Comparison of ENCODE assay signal across 1 cellular context in the genomic region with DNA sequence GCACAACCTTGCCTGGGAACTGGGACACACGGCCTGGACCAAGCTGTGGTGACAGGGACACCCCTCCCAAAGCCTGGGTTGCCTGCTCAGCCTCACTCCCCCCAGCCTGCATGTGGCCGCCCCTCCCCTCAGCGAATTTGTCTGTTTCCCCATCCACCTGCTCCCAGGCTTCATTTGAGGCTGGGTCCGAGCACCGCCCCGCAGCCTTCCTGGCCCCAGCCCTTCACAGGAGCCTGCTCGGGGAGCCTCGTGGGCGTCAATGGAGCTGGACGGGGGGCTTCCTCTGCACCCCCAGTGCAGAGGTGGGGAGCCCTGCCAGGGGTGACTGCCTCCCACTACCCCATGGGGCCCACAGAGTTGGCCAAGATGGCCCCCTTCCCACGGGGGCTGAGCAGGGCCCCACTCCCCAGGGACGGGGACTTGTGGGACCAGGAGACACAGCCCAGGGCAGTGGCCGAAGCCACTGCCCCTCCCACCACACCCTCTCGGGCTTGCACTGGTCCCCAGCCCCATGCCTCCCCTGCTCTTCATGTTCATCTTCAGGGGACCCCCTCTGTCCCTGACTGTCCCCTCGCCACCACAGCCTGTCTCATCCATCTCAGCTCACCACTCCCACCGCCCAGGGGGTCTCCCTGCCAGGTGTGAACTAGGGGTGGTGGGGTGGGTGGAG.
TF ChIP-seq lines count a peak whose summit lies in the region.

No MANE protein-coding gene starts in this region.

TF ChIP-seq in HepG2, 621 proteins besides CTCF, POLR2A, EP300 and RAD21 (continued from another document):
- TF ChIP-seq, protein P1, sequence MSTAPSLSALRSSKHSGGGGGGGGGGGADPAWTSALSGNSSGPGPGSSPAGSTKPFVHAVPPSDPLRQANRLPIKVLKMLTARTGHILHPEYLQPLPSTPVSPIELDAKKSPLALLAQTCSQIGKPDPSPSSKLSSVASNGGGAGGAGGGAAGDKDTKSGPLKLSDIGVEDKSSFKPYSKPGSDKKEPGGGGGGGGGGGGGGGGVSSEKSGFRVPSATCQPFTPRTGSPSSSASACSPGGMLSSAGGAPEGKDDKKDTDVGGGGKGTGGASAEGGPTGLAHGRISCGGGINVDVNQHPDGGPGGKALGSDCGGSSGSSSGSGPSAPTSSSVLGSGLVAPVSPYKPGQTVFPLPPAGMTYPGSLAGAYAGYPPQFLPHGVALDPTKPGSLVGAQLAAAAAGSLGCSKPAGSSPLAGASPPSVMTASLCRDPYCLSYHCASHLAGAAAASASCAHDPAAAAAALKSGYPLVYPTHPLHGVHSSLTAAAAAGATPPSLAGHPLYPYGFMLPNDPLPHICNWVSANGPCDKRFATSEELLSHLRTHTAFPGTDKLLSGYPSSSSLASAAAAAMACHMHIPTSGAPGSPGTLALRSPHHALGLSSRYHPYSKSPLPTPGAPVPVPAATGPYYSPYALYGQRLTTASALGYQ (CRISPR knock-in tag; IDR thresholded peaks at IDR 0.05), result no peak
- TF ChIP-seq ELF4 (CRISPR knock-in tag; IDR thresholded peaks at IDR 0.05; ENCODE audit: borderline replicate concordance) (no peak), KDM1A (CRISPR knock-in tag; IDR thresholded peaks at IDR 0.05) (no peak), GATAD2A (CRISPR knock-in tag; IDR thresholded peaks at IDR 0.05) (no peak), ARNT (IDR thresholded peaks at IDR 0.05) (no peak), DR1 (CRISPR knock-in tag; IDR thresholded peaks at IDR 0.05) (no peak), TARDBP (CRISPR knock-in tag; IDR thresholded peaks at IDR 0.05) (no peak)
TF ChIP-seq in HepG2: peak in this region for 0.
